ENCODE assay signal across 8 cellular contexts in genomic region chr20:63980317-63980805, GRCh38. TPM values are rescaled to one million over a fixed set of nuclear protein-coding genes. Genes with fewer than 3 reads are reported as not detected.
DNase-seq lines count a peak whose midpoint lies in the region; ATAC-seq and TF ChIP-seq lines count a peak whose summit lies in the region.

No MANE protein-coding gene starts in this region.

- ATAC-seq in GM21825 (IDR thresholded peaks at IDR 0.05; ENCODE audit: unreplicated experiment) (peak; percentile 9), Panc1 (peak; percentile 56), natural killer cell (peak; percentile 2 to 28 (median 3)), HG02623 (IDR thresholded peaks at IDR 0.05; ENCODE audit: unreplicated experiment) (no peak)

- no TSS peak for BruUV-seq in Panc1 (replicated peaks; lab: Mats Ljungman, UMichigan)

- no peaks in the 10 kb centered on the region for H3K9me3 ChIP-seq in CD4-positive, alpha-beta memory T cell (ENCODE audit: control insufficient read depth in 1 of 2, low read length in 2 of 2)
- no peaks in the 10 kb centered on the region for H3K9me3 ChIP-seq in Panc1 (ENCODE audit: control insufficient read depth, insufficient read depth, low read depth, low read length)

- intact Hi-C loops in CD4-positive, alpha-beta memory T cell (cut with micrococcal nuclease) = loop anchor here (5.0 kb wide), 1 partner anchor 273 kb away; the partner anchor contains the start of genes ARFRP1 and ZGPAT
- intact Hi-C loops in Panc1 (cut with micrococcal nuclease; ENCODE audit: unreplicated experiment) (no loop called here), natural killer cell (cut with micrococcal nuclease) (loop anchor here (2.0 kb wide), 1 partner anchor 140 kb away; no protein-coding TSS in a partner anchor)
- intact Hi-C loops in dendritic cell treated with granulocyte-macrophage colony-stimulating factor and Interleukin-4, amounts not matched to agents 40 ng/mL and 50 ng/mL, for 4 days (cut with micrococcal nuclease) = loop anchor here (2.0 to 5.0 kb wide), 2 partner anchors 82 to 142 kb away; partner anchors contain the start of gene TCEA2

- CTCF ChIA-PET in CD4-positive, alpha-beta memory T cell (lab: Charles Lee; ENCODE audit: partially characterized antibody) = interaction anchor here (0.6 to 4.2 kb wide), 29 partner anchors 8 to 484 kb away, joined by 3 to 84 read pairs (median 4); partner anchors contain the start of genes ARFRP1, C20orf204, LIME1 and LKAAEAR1
- CTCF ChIA-PET in Panc1 (lab: Charles Lee) = interaction anchor here (0.6 to 2.3 kb wide), 4 partner anchors 57 to 163 kb away, joined by 3 to 9 read pairs (median 6); no protein-coding TSS in a partner anchor

- H3K27me3 Mint-ChIP-seq in CD4-positive, alpha-beta memory T cell = no peaks in the 10 kb centered on the region
- peaks cover 5% of the 10 kb centered on the region for H3K27me3 Mint-ChIP-seq in dendritic cell treated with granulocyte-macrophage colony-stimulating factor and Interleukin-4, amounts not matched to agents 40 ng/mL and 50 ng/mL, for 4 days
- H3K27me3 Mint-ChIP-seq in natural killer cell (ENCODE audit: low read depth in 2 of 2) = no peaks in the 10 kb centered on the region

- POLR2A ChIA-PET in CD4-positive, alpha-beta memory T cell (lab: Charles Lee; ENCODE audit: partially characterized antibody) = interaction anchor here (0.7 to 2.5 kb wide), 35 partner anchors 10 to 459 kb away, joined by 3 to 71 read pairs (median 5); partner anchors contain the start of genes ARFRP1, C20orf204, GMEB2 and LIME1
- POLR2A ChIA-PET in Panc1 (lab: Charles Lee) = interaction anchor here (0.6 to 1.3 kb wide), 6 partner anchors 10 to 472 kb away, joined by 3 to 5 read pairs (median 4); no protein-coding TSS in a partner anchor

- peak overlapping the region; percentile 90 to 99 (median 93) for H3K4me3 Mint-ChIP-seq in CD4-positive, alpha-beta memory T cell
- H3K4me3 Mint-ChIP-seq in dendritic cell treated with granulocyte-macrophage colony-stimulating factor and Interleukin-4, amounts not matched to agents 40 ng/mL and 50 ng/mL, for 4 days = peak overlapping the region; percentile 81
- H3K4me3 Mint-ChIP-seq in natural killer cell = peak overlapping the region; percentile 95

- H3K27ac Mint-ChIP-seq in CD4-positive, alpha-beta memory T cell = peak overlapping the region; percentile 95 to 99 (median 98)
- H3K27ac Mint-ChIP-seq in dendritic cell treated with granulocyte-macrophage colony-stimulating factor and Interleukin-4, amounts not matched to agents 40 ng/mL and 50 ng/mL, for 4 days = peak overlapping the region; percentile 85
- H3K27ac Mint-ChIP-seq in natural killer cell = peak overlapping the region; percentile 88 to 95

- H3K36me3 ChIP-seq in CD4-positive, alpha-beta memory T cell (ENCODE audit: insufficient read depth, low read length) = peaks cover 25% of the 10 kb centered on the region
- H3K36me3 ChIP-seq in Panc1 (ENCODE audit: control insufficient read depth, insufficient read depth, low read length) = peaks cover 10% of the 10 kb centered on the region

- H3K4me1 Mint-ChIP-seq in CD4-positive, alpha-beta memory T cell = peaks cover 46 to 75% (median 59%) of the 10 kb centered on the region in 4 donors
- H3K4me1 Mint-ChIP-seq in dendritic cell treated with granulocyte-macrophage colony-stimulating factor and Interleukin-4, amounts not matched to agents 40 ng/mL and 50 ng/mL, for 4 days (ENCODE audit: low read depth) = peaks cover 61% of the 10 kb centered on the region
- peaks cover 59 to 70% of the 10 kb centered on the region in 2 donors for H3K4me1 Mint-ChIP-seq in natural killer cell

- peaks cover 0 to 1% (median 0%) of the 10 kb centered on the region in 8 donors for H3K9me3 Mint-ChIP-seq in CD4-positive, alpha-beta memory T cell
- H3K9me3 Mint-ChIP-seq in dendritic cell treated with granulocyte-macrophage colony-stimulating factor and Interleukin-4, amounts not matched to agents 40 ng/mL and 50 ng/mL, for 4 days = no peaks in the 10 kb centered on the region
- no peaks in the 10 kb centered on the region for H3K9me3 Mint-ChIP-seq in natural killer cell

- no peak for TF ChIP-seq CTCF in Panc1 (IDR thresholded peaks at IDR 0.05)
- TF ChIP-seq CTCF in natural killer cell (IDR thresholded peaks at IDR 0.05) = no peak

- no peaks in the 10 kb centered on the region for H3K27me3 ChIP-seq in CD4-positive, alpha-beta memory T cell (ENCODE audit: insufficient read depth, low read length)
- no peaks in the 10 kb centered on the region for H3K27me3 ChIP-seq in Panc1 (ENCODE audit: control insufficient read depth, insufficient read depth, low read length)

- peak overlapping the region; percentile 69 for H3K27ac ChIP-seq in CD4-positive, alpha-beta memory T cell (ENCODE audit: low read depth, low read length)
- peak overlapping the region; percentile 89 for H3K27ac ChIP-seq in Panc1 (ENCODE audit: low read length)

- peak overlapping the region; percentile 39 to 67 for H3K4me3 ChIP-seq in CD4-positive, alpha-beta memory T cell (ENCODE audit: low read length in 2 of 2)
- peak overlapping the region; percentile 76 to 88 for H3K4me3 ChIP-seq in Panc1 (ENCODE audit: low read depth in 2 of 2, low read length in 2 of 2)

- peaks cover 28 to 41% of the 10 kb centered on the region in 2 donors for H3K36me3 Mint-ChIP-seq in CD4-positive, alpha-beta memory T cell
- H3K36me3 Mint-ChIP-seq in dendritic cell treated with granulocyte-macrophage colony-stimulating factor and Interleukin-4, amounts not matched to agents 40 ng/mL and 50 ng/mL, for 4 days (ENCODE audit: low read depth) = peaks cover 44% of the 10 kb centered on the region
- peaks cover 14% of the 10 kb centered on the region for H3K36me3 Mint-ChIP-seq in natural killer cell

- DNase-seq in CD4-positive, alpha-beta memory T cell = peak; percentile 41 to 76 (median 52)
- no peak for DNase-seq in Panc1 (ENCODE audit: low read depth, low spot score)
- DNase-seq in natural killer cell = no peak
- DNase-seq in GDM1 (lab: John Stamatoyannopoulos, UW) = no peak
- DNase-seq in islet precursor cell = no peak

- peaks cover 54% of the 10 kb centered on the region for H3K4me1 ChIP-seq in CD4-positive, alpha-beta memory T cell (ENCODE audit: insufficient read depth, low read length)
- H3K4me1 ChIP-seq in Panc1 (ENCODE audit: control insufficient read depth, insufficient read depth, low read length) = peaks cover 33% of the 10 kb centered on the region

- in situ Hi-C loops in Panc1 (cut with HindIII; ENCODE audit: low pct_unique_long_range_greater_than_20kb, low sequenced_read_pairs) = no loop called here

RNA-seq across cellular contexts. Expression of gene PRPF6, which starts 0.6 kb away (rescaled TPM):
- total RNA-seq in CD4-positive, alpha-beta memory T cell = 10 to 100 TPM; 86.4 to 88.7 TPM
- 100 to 1,000 TPM in 1 of 2 donors, 10 to 100 TPM in 1; 63.8 to 101 TPM for polyA plus RNA-seq in CD4-positive, alpha-beta memory T cell
- total RNA-seq in Panc1 (2021; ENCODE audit: unreplicated experiment) = 88.4 TPM
- 125 TPM for polyA plus RNA-seq in Panc1 (2012; ENCODE audit: insufficient read length)
- total RNA-seq in natural killer cell = 10 to 100 TPM; 52.7 to 63.0 (median 55.0) TPM

RNA-seq across cellular contexts. Expression of gene SAMD10, which starts 0.9 kb away (rescaled TPM):
- 1 to 10 TPM; 7.4 to 7.5 TPM for total RNA-seq in CD4-positive, alpha-beta memory T cell
- 10 to 100 TPM in 1 of 2 donors, 1 to 10 TPM in 1; 9.7 to 13.0 TPM for polyA plus RNA-seq in CD4-positive, alpha-beta memory T cell
- total RNA-seq in Panc1 (2021; ENCODE audit: unreplicated experiment) = 8.8 TPM
- polyA plus RNA-seq in Panc1 (2012; ENCODE audit: insufficient read length) = 13.2 TPM
- total RNA-seq in natural killer cell = 10 to 100 TPM; 15.2 to 22.3 (median 17.6) TPM

RNA-seq across cellular contexts. Expression of gene ZNF512B, which starts 10.6 kb away (rescaled TPM):
- total RNA-seq in CD4-positive, alpha-beta memory T cell = 10 to 100 TPM; 20.7 to 22.0 TPM
- polyA plus RNA-seq in CD4-positive, alpha-beta memory T cell = 1 to 10 TPM in 1 of 2 donors, under 1 TPM in 1; 0.20 to 1.7 TPM
- total RNA-seq in Panc1 (2021; ENCODE audit: unreplicated experiment) (17.9 TPM), natural killer cell (10 to 100 TPM; 11.5 to 16.8 (median 13.8) TPM)
- polyA plus RNA-seq in Panc1 (2012; ENCODE audit: insufficient read length) = 13.6 TPM

RNA-seq across cellular contexts. Expression of gene UCKL1, which starts 24.1 kb away (rescaled TPM):
- total RNA-seq in CD4-positive, alpha-beta memory T cell = 10 to 100 TPM; 53.7 to 55.1 TPM
- 10 to 100 TPM; 26.2 to 31.8 TPM for polyA plus RNA-seq in CD4-positive, alpha-beta memory T cell
- total RNA-seq in Panc1 (2021; ENCODE audit: unreplicated experiment) = 47.4 TPM
- polyA plus RNA-seq in Panc1 (2012; ENCODE audit: insufficient read length) = 76.5 TPM
- total RNA-seq in natural killer cell = 10 to 100 TPM; 49.9 to 58.1 (median 49.9) TPM

RNA-seq across cellular contexts. Expression of gene C20orf204, which starts 55.6 kb away (rescaled TPM):
- total RNA-seq in CD4-positive, alpha-beta memory T cell = 1 to 10 TPM; 3.7 to 4.1 TPM
- polyA plus RNA-seq in CD4-positive, alpha-beta memory T cell = under 1 TPM in 1 of 2 donors, not detected in 1; 0.22 TPM
- total RNA-seq in Panc1 (2021; ENCODE audit: unreplicated experiment) (1.9 TPM), natural killer cell (1 to 10 TPM; 4.3 to 5.5 (median 5.3) TPM)
- polyA plus RNA-seq in Panc1 (2012; ENCODE audit: insufficient read length) = 3.3 TPM

Comparison
In these comparisons a context has a peak if more than half of its experiments do, and no peak if none do; other contexts are left out.
1. DNase-seq: peak in CD4-positive, alpha-beta memory T cell (5 of 5); none in Panc1 (single experiment), natural killer cell (single experiment), GDM1 (single experiment) and islet precursor cell (single experiment).
2. Peak in every context shown above with its lines, with median percentiles within 50 percentile points of each other: H3K27ac Mint-ChIP-seq and H3K4me3 Mint-ChIP-seq.